8 cellular contexts compared by ENCODE assay signal in the genomic region with DNA sequence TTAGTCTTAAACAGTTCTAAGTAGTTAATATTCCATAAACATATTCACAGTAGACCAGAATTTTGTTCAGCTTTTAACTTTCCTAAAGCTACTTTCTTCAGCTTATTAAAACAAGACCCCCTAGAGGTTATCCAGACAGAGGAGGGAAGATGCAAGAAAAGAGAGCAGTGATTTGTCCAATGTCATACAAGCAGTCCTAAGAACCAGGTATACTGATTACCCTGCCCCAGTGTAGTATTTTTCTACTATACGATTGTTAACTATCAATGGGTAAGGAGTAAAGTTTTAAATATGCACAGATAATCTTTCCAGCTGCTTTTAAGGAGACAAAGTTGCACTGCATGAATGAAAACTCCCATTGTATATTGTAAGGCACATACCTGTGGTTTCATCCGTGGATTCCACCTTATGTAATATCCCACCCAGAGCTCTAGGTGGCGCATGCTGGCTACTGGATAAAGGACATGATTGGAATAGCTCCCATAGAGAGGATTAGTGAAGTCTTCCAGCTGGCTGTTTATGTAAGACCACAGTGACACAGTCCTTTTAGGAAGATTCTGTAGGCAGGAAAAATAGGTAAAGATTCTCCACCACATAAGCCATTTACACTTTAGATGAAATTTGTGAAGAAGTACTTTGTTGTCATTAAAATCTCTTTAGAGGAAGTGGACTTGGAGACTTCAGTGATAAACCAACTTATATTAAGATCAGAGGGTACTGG. TPM values are rescaled to one million over a fixed set of nuclear protein-coding genes. Genes with fewer than 3 reads are reported as not detected.
DNase-seq lines count a peak whose midpoint lies in the region; TF ChIP-seq lines count a peak whose summit lies in the region.

No MANE protein-coding gene starts in this region.

- H3K4me3 ChIP-seq in ovary (no peak overlapping the region), transverse colon (no peak overlapping the region)

- H3K4me1 ChIP-seq in ovary (ENCODE audit: insufficient read depth) (no peaks in the 10 kb centered on the region), transverse colon (peaks cover 0 to 4% (median 0%) of the 10 kb centered on the region in 4 donors)

- H3K27ac ChIP-seq in RWPE1 (no peak overlapping the region), ovary (peak overlapping the region in 1 of 2 donors; percentile 40), transverse colon (peak overlapping the region in 2 of 4 donors; percentile 33 to 35)

- peak; percentile 95 for DNase-seq in G401 (ENCODE audit: low spot score)
- peak; percentile 92 for DNase-seq in H4 (ENCODE audit: low spot score)
- DNase-seq in LHCN-M2 (ENCODE audit: low read depth): peak; percentile 91
- peak; percentile 78 for DNase-seq in RWPE1 (ENCODE audit: low spot score)
- peak; percentile 17 for DNase-seq in activated effector memory CD4-positive, alpha-beta T cell treated with Interleukin-2 at 50 U/mL for 16 hours
- DNase-seq in foreskin melanocyte: peak; percentile 73
- peak; percentile 45 to 73 (median 55) for DNase-seq in ovary
- peak; percentile 56 for DNase-seq in transverse colon

- POLR2A ChIA-PET in RWPE1 (lab: Yijun Ruan, JAX; ENCODE audit: low non-redundant PET): no interaction called here

- TF ChIP-seq POLR2A in ovary (IDR thresholded peaks at IDR 0.05) (no peak), transverse colon (IDR thresholded peaks at IDR 0.05) (no peak)

- in situ Hi-C loops in G401 (cut with HindIII; ENCODE audit: low sequenced_read_pairs): no loop called here
- in situ Hi-C loops in transverse colon (cut with MboI; ENCODE audit: low pct_ligation_motif_present in 1 of 4, low pct_unique_long_range_greater_than_20kb in 1 of 4, low sequenced_read_pairs in 3 of 4): loop anchor here (25.0 kb wide), 2 partner anchors 526 to 551 kb away; a partner anchor contains a TSS

- TF ChIP-seq EP300 in ovary (IDR thresholded peaks at IDR 0.05) (no peak), transverse colon (IDR thresholded peaks at IDR 0.05; ENCODE audit: low read depth) (no peak)

- H3K27me3 ChIP-seq in ovary: no peaks in the 10 kb centered on the region
- no peaks in the 10 kb centered on the region for H3K27me3 ChIP-seq in transverse colon

- CTCF ChIA-PET in RWPE1 (lab: Yijun Ruan, JAX): interaction anchor here (0.6 to 1.8 kb wide), 16 partner anchors 13 to 590 kb away, joined by 3 to 17 read pairs (median 3); a partner anchor contains a TSS

- TF ChIP-seq CTCF in RWPE1 (conservative IDR thresholded peaks at IDR 0.05; ENCODE audit: low read depth) (peak; percentile 88), ovary (IDR thresholded peaks at IDR 0.05) (peak; percentile 68 to 83 (median 78)), transverse colon (IDR thresholded peaks at IDR 0.05) (peak; percentile 78 to 89 (median 88))

- intact Hi-C loops in ovary (cut with DNase I) (loop anchor here in 2 of 4 donors (5.0 to 10.0 kb wide), 2 partner anchors 506 to 509 kb away; a partner anchor contains a TSS), transverse colon (cut with DNase I; ENCODE audit: low total_unique reads) (loop anchor here (5.0 kb wide), 1 partner anchor 406 kb away; no protein-coding TSS in a partner anchor)

- H3K9me3 ChIP-seq in ovary (no peaks in the 10 kb centered on the region), transverse colon (no peaks in the 10 kb centered on the region)

- H3K36me3 ChIP-seq in ovary (no peaks in the 10 kb centered on the region), transverse colon (peaks cover 0 to 38% (median 13%) of the 10 kb centered on the region in 4 donors)

- 2 to 7% (median 4%) methylated on average over 3 of the region's 3 CpGs for WGBS in ovary, 3 donors
- WGBS in transverse colon (ENCODE audit: low coverage in 1 of 2), 2 donors: 11 to 12% methylated on average over 3 of the region's 3 CpGs

RNA-seq across cellular contexts. Expression of a gene that starts 45.6 kb away (rescaled TPM):
- total RNA-seq in G401 (2014; rRNA removed; shearing (Covaris generic)): 62.0 and 62.8 TPM in 2 replicates
- total RNA-seq in H4 (2014; rRNA removed; shearing (Covaris generic)): 28.8 and 36.1 TPM in 2 replicates
- total RNA-seq in LHCN-M2 (2014; rRNA removed) (42.6 and 49.7 TPM in 2 replicates), ovary (10 to 100 TPM; 43.2 to 64.7 (median 48.0) TPM), transverse colon (10 to 100 TPM; 22.4 to 61.7 (median 40.2) TPM)
- 11.6 TPM for polyA plus RNA-seq in LHCN-M2 (2012)
- polyA plus RNA-seq in ovary: 10 to 100 TPM; 28.8 to 40.2 TPM

RNA-seq across cellular contexts. Expression of a gene that starts 46.3 kb away (rescaled TPM):
- total RNA-seq in G401 (2014; rRNA removed; shearing (Covaris generic)): 11.4 and 13.1 TPM in 2 replicates
- total RNA-seq in H4 (2014; rRNA removed; shearing (Covaris generic)): 5.4 and 11.3 TPM in 2 replicates
- 16.4 and 22.0 TPM in 2 replicates for total RNA-seq in LHCN-M2 (2014; rRNA removed)
- 2.7 TPM for polyA plus RNA-seq in LHCN-M2 (2012)
- total RNA-seq in ovary: 10 to 100 TPM; 19.6 to 31.7 (median 22.6) TPM
- 10 to 100 TPM; 16.7 to 21.3 TPM for polyA plus RNA-seq in ovary
- total RNA-seq in transverse colon: 10 to 100 TPM in 3 of 4 donors, 1 to 10 TPM in 1; 7.0 to 40.4 (median 31.2) TPM

Comparison
In these comparisons a context has a peak if more than half of its experiments do, and no peak if none do; other contexts are left out.
1. DNase-seq: peak in every context shown above with its lines; median percentile 95 in G401; 92 in H4; 91 in LHCN-M2; 78 in RWPE1; 73 in foreskin melanocyte; 56 in transverse colon; 55 in ovary; 17 in activated effector memory CD4-positive, alpha-beta T cell treated with Interleukin-2 at 50 U/mL for 16 hours.